Comparison of ENCODE assay signal across 22 cellular contexts in genomic region chr2:132678498-132678897, GRCh38. TPM values are rescaled to one million over a fixed set of nuclear protein-coding genes. Genes with fewer than 3 reads are reported as not detected.
DNase-seq lines count a peak whose midpoint lies in the region; ATAC-seq, FAIRE-seq and TF ChIP-seq lines count a peak whose summit lies in the region.
"Had no signal": no experiment of that assay in that cellular context is flagged by ENCODE, and none has a peak within 500 bp of the region (broad histone marks: within the 10 kb centered on the region; RNA-seq: fewer than 3 reads in every experiment).

No MANE protein-coding gene starts in this region.

- ATAC-seq in SK-N-SH treated with all-trans-retinoic acid at 6 μM for 48 hours (peak; percentile 47; the same call in 1 of the 3 replicates), GM19397 (IDR thresholded peaks at IDR 0.05; ENCODE audit: unreplicated experiment) (no peak), pancreas (no peak), HG03378 (IDR thresholded peaks at IDR 0.05; ENCODE audit: unreplicated experiment) (no peak)
- ATAC-seq: Right ventricle myocardium inferior, T-cell had no signal

- peaks cover 7% of the 10 kb centered on the region; the same call in 1 of the 2 replicates for H3K4me1 ChIP-seq in GM23248 (ENCODE audit: insufficient read depth)
- no peaks in the 10 kb centered on the region for H3K4me1 ChIP-seq in pancreas
- H3K4me1 ChIP-seq: Peyer's patch had no signal

- H3F3A ChIP-seq in GM23248 (ENCODE audit: insufficient read depth): no peaks in the 10 kb centered on the region

- WGBS in GM23248 (ENCODE audit: low coverage in 1 of 2, low lambda C conversion rate in 2 of 2, missing lambda C conversion rate in 2 of 2), 2 experiments: 68 to 80% methylated on average over 2 of the region's 2 CpGs
- WGBS in pancreas, 2 donors: 86 to 95% methylated on average over 2 of the region's 2 CpGs

- no peaks in the 10 kb centered on the region for H3K9me2 ChIP-seq in GM23248 (ENCODE audit: insufficient read depth)

- no peak overlapping the region for H3K4me3 ChIP-seq in GM23248
- H3K4me3 ChIP-seq in pancreas: no peak overlapping the region
- H3K4me3 ChIP-seq: Peyer's patch, SK-N-MC had no signal

- no peak overlapping the region for H3K27ac ChIP-seq in GM23248
- no peak overlapping the region for H3K27ac ChIP-seq in pancreas
- H3K27ac ChIP-seq: C4-2B, Peyer's patch, SK-N-MC had no signal

- no peaks in the 10 kb centered on the region for H3K36me3 ChIP-seq in GM23248 (ENCODE audit: low read depth)
- no peaks in the 10 kb centered on the region for H3K36me3 ChIP-seq in pancreas
- H3K36me3 ChIP-seq: Peyer's patch had no signal

- TF ChIP-seq CTCF in pancreas (IDR thresholded peaks at IDR 0.05): no peak

- intact Hi-C loops in pancreas (cut with DNase I): no loop called here

- no peak overlapping the region for H3K9ac ChIP-seq in GM23248

- in situ Hi-C loops in GM23248 (cut with MboI): no loop called here

- H3K27me3 ChIP-seq in GM23248 (replicated peaks; ENCODE audit: insufficient read depth): no peaks in the 10 kb centered on the region
- no peaks in the 10 kb centered on the region for H3K27me3 ChIP-seq in pancreas
- H3K27me3 ChIP-seq: Peyer's patch had no signal

- FAIRE-seq in pancreas (lab: Jason Lieb, UNC): no peak
- FAIRE-seq: GM12891 had no signal

- H2AFZ ChIP-seq in GM23248: no peak overlapping the region

- no peak overlapping the region for H3K4me2 ChIP-seq in GM23248 (ENCODE audit: unreplicated experiment)

- H3K9me3 ChIP-seq in GM23248 (ENCODE audit: low read depth): no peaks in the 10 kb centered on the region
- no peaks in the 10 kb centered on the region for H3K9me3 ChIP-seq in pancreas
- H3K9me3 ChIP-seq: Peyer's patch had no signal

- DNase-seq in GM23248: peak; percentile 18
- DNase-seq in glomerular visceral epithelial cell (ENCODE audit: extremely low spot score): peak; percentile 38
- DNase-seq in pancreas: no peak
- no peak for DNase-seq in GM19238 (ENCODE audit: insufficient read length, low spot score)
- DNase-seq: AML-193, DMS 273 treated with DMSO at 0.1 percent for 48 hours, HCEC 1CT, MM.1S, NCI-H1092, NCI-H146, NCI-H2081, NCI-H2171 treated with DMSO at 0.1 percent for 48 hours, Peyer's patch, T-cell had no signal

- no peaks in the 10 kb centered on the region for H3K79me2 ChIP-seq in GM23248 (ENCODE audit: insufficient read depth)

- no peaks in the 10 kb centered on the region for H4K20me1 ChIP-seq in GM23248 (ENCODE audit: insufficient read depth)

TF ChIP-seq in SK-N-SH treated with all-trans-retinoic acid at 6 μM for 48 hours, 23 proteins besides CTCF, POLR2A, EP300 and RAD21:
- TF ChIP-seq, protein P1, sequence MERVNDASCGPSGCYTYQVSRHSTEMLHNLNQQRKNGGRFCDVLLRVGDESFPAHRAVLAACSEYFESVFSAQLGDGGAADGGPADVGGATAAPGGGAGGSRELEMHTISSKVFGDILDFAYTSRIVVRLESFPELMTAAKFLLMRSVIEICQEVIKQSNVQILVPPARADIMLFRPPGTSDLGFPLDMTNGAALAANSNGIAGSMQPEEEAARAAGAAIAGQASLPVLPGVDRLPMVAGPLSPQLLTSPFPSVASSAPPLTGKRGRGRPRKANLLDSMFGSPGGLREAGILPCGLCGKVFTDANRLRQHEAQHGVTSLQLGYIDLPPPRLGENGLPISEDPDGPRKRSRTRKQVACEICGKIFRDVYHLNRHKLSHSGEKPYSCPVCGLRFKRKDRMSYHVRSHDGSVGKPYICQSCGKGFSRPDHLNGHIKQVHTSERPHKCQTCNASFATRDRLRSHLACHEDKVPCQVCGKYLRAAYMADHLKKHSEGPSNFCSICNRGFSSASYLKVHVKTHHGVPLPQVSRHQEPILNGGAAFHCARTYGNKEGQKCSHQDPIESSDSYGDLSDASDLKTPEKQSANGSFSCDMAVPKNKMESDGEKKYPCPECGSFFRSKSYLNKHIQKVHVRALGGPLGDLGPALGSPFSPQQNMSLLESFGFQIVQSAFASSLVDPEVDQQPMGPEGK (CRISPR knock-in tag; IDR thresholded peaks at IDR 0.05; ENCODE audit: borderline replicate concordance): no peak
- TF ChIP-seq RARB (CRISPR knock-in tag; IDR thresholded peaks at IDR 0.05) (no peak), ZNF565 (CRISPR knock-in tag; conservative IDR thresholded peaks at IDR 0.05; ENCODE audit: low read depth) (no peak), BACH2 (CRISPR knock-in tag; IDR thresholded peaks at IDR 0.05; ENCODE audit: borderline replicate concordance) (no peak), ZFP3 (CRISPR knock-in tag; IDR thresholded peaks at IDR 0.05) (no peak), TOX (CRISPR knock-in tag; IDR thresholded peaks at IDR 0.05; ENCODE audit: borderline replicate concordance) (no peak), ZFP30 (CRISPR knock-in tag; IDR thresholded peaks at IDR 0.05) (no peak), GLIS3 (CRISPR knock-in tag; IDR thresholded peaks at IDR 0.05) (no peak), ARNTL (CRISPR knock-in tag; IDR thresholded peaks at IDR 0.05; ENCODE audit: borderline replicate concordance, low read depth) (no peak), CSRNP3 (CRISPR knock-in tag; IDR thresholded peaks at IDR 0.05) (no peak), PPARA (CRISPR knock-in tag; IDR thresholded peaks at IDR 0.05; ENCODE audit: borderline replicate concordance) (no peak)

RNA-seq across cellular contexts. Expression of gene LYPD1, which starts 8.5 kb away (rescaled TPM):
- 0.11 TPM in 1 of 2 replicates, not detected in the other for total RNA-seq in GM23248 (2014; rRNA removed; shearing (Covaris generic))
- polyA plus RNA-seq in GM23248 (2016; fragmentation: Nextera tagmentation; extraction: Ambion mirVana) (0.43 and 0.51 TPM in 2 replicates), pancreas (1 to 10 TPM; 3.8 to 5.0 TPM)
- total RNA-seq in pancreas: 10 to 100 TPM in 2 of 6 donors, 1 to 10 TPM in 4; 1.1 to 20.5 (median 3.4) TPM
- total RNA-seq: LHCN-M2, Right ventricle myocardium inferior had no signal

Comparison
In these comparisons a context has a peak if more than half of its experiments do, and no peak if none do; other contexts are left out.
1. DNase-seq: peak in GM23248 (single experiment) and glomerular visceral epithelial cell (single experiment); none in pancreas (0 of 6) and GM19238 (single experiment).